In the genomic region with DNA sequence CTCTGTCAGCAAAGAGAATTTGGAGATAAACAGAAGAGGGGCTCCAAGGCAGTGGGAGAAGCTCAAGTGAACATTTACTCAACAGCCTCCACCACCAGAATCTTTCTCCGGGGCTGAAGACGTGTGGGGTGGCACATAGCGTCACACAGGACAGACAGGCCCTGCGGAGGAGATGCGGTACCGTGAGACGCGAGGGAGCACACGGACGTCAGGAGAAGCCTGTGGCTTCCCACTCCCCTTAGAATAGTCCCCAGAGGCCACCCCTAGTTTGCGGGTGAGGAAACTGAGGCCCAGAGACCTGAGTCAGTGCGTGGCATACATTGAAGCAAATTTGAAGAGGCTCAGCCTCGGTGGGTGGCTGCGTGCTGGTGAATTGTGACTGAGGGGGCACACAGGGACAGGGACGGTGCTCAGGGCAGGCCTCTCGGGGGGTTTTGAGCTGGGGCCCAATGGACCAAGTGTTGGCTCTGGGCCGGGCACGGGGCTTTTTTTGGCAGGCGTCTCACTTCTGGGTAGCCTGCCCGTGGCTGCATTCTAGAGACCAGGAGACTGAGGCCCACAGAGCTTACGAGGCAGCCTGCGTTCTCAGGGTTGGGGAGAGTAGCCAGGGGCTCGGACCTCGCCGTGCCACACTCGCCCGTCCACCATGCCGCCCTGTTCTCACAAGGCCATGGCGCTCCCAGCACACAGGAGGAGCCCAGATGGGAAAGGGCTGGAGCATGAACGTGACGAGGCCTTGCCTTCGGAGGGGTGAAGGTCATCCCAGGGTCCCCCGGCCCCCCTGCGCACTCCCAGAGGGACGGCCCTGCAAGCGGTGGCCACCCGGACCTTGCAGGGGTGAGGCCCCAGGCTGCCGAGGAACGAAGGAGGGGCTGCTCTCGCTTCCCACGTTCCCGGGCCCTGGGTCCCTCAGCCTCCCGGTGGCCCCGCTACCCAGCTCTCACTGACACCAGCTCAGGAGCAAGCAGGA, we compare ENCODE assay signal across 21 cellular contexts.
A peak's percentile ranks its signal among the peaks of the same experiment; 100 is the strongest.
DNase-seq lines count a peak whose midpoint lies in the region; ATAC-seq, FAIRE-seq and TF ChIP-seq lines count a peak whose summit lies in the region.
"Had no signal": no experiment of that assay in that cellular context is flagged by ENCODE, and none has a peak within 500 bp of the region (broad histone marks: within the 10 kb centered on the region; RNA-seq: fewer than 3 reads in every experiment).

No MANE protein-coding gene starts in this region.

- 88% methylated on average over 41 of the region's 44 CpGs; no CpG with 5 or more reads in 1 of the 2 experiments for WGBS in H1 (ENCODE audit: extremely low coverage in 1 of 2, insufficient coverage in 1 of 2, insufficient read length in 1 of 2, insufficient replicate concordance in 2 of 2, low coverage in 1 of 2, low lambda C conversion rate in 2 of 2, missing lambda C conversion rate in 1 of 2), 2 experiments
- WGBS in mammary epithelial cell (ENCODE audit: low coverage, missing lambda C conversion rate) = 88% methylated on average over 28 of the region's 44 CpGs

- no peak overlapping the region for H2BK20ac ChIP-seq in H1 (ENCODE audit: low read length)

- no peak overlapping the region for H3K9ac ChIP-seq in H1 (replicated peaks in 1 of 4; ENCODE audit: extremely low read depth in 1 of 4, low read depth in 3 of 4, low read length in 3 of 4)
- H3K9ac ChIP-seq in stomach smooth muscle (ENCODE audit: low read length in 2 of 2) = no peak overlapping the region
- H3K9ac ChIP-seq in mammary epithelial cell (ENCODE audit: insufficient read depth, low read length) = no peak overlapping the region

- no peak for TF ChIP-seq EP300 in H1 (IDR thresholded peaks at IDR 0.05; ENCODE audit: borderline replicate concordance in 1 of 2, low read depth in 2 of 2, low read length in 2 of 2)

- no peak overlapping the region for H2AK5ac ChIP-seq in H1 (ENCODE audit: low read depth, low read length)

- POLR2A ChIA-PET in H1 (lab: Charles Lee; ENCODE audit: partially characterized antibody) = interaction anchor here (0.5 to 3.1 kb wide), 8 partner anchors 11 to 1248 kb away, joined by 3 to 11 read pairs (median 3); no protein-coding TSS in a partner anchor

- H3K27ac Mint-ChIP-seq in mesothelial cell of epicardium = peak overlapping the region; percentile 72
- H3K27ac Mint-ChIP-seq: activated CD8-positive, alpha-beta T cell treated with anti-CD3 and anti-CD28 coated beads for 36 hours; activated naive CD8-positive, alpha-beta T cell treated with anti-CD3 and anti-CD28 coated beads, Interleukin-2, amount 50 U/mL, for 24 hours; activated T-helper 1 cell treated with anti-CD3 and anti-CD28 coated beads, Interleukin-12 subunit alpha, Interleukin-12 subunit beta, Interleukin-2, Interleukin-4 antibody, amounts not matched to agents 30 ng/mL and 10 ng/mL and 1 ng/mL, durations not matched to agents 14 hours and 24 hours and 36 hours; stimulated activated naive CD8-positive, alpha-beta T cell treated with anti-CD3 and anti-CD28 coated beads, Interleukin-15, Interleukin-2, amounts not matched to agents 100 ng/mL and 50 ng/mL, for 24 hours; T-helper 17 cell had no signal

- H3K79me2 ChIP-seq in H1 (ENCODE audit: control insufficient read depth in 1 of 2, insufficient read depth in 2 of 2, low read length in 2 of 2) (no peaks in the 10 kb centered on the region), mammary epithelial cell (ENCODE audit: insufficient read depth, low read length) (no peaks in the 10 kb centered on the region)

- TF ChIP-seq CTCF in RWPE2 (IDR thresholded peaks at IDR 0.05; ENCODE audit: poor library complexity, severe bottlenecking) (no peak), H1 (IDR thresholded peaks at IDR 0.05; ENCODE audit: control extremely low read depth in 1 of 3, insufficient read depth in 1 of 3, low read depth in 1 of 3, low read length in 3 of 3) (no peak), mesothelial cell of epicardium (IDR thresholded peaks at IDR 0.05; ENCODE audit: unreplicated experiment) (no peak), mammary epithelial cell (conservative IDR thresholded peaks at IDR 0.05 in 1 of 2, IDR thresholded peaks at IDR 0.05 in 1 of 2; ENCODE audit: extremely low read depth in 1 of 2, insufficient read depth in 1 of 2, low read depth in 1 of 2, low read length in 2 of 2) (no peak)

- no peak for TF ChIP-seq RAD21 in H1 (IDR thresholded peaks at IDR 0.05 in 1 of 2, conservative IDR thresholded peaks at IDR 0.05 in 1 of 2; ENCODE audit: low read depth in 2 of 2, low read length in 2 of 2)

- H3K9me3 ChIP-seq in RWPE2 (ENCODE audit: severe bottlenecking) = no peaks in the 10 kb centered on the region
- H3K9me3 ChIP-seq in H1 (ENCODE audit: insufficient read depth in 2 of 2, low read depth in 1 of 2, low read length in 1 of 2) = no peaks in the 10 kb centered on the region
- H3K9me3 ChIP-seq in stomach smooth muscle (ENCODE audit: control insufficient read depth in 2 of 2, low read length in 2 of 2) = no peaks in the 10 kb centered on the region
- H3K9me3 ChIP-seq in mammary epithelial cell (replicated peaks; ENCODE audit: insufficient read depth, low read length) = no peaks in the 10 kb centered on the region
- H3K9me3 ChIP-seq: Caco-2 had no signal

- in situ Hi-C loops in mammary epithelial cell (cut with MboI; ENCODE audit: low sequenced_read_pairs in 2 of 2) = no loop called here

- H2BK120ac ChIP-seq in H1 (replicated peaks; ENCODE audit: low read depth, low read length) = no peak overlapping the region

- H3K4me2 ChIP-seq in H1 (ENCODE audit: insufficient read depth in 1 of 2, low read depth in 2 of 2, low read length in 2 of 2) (no peak overlapping the region), mammary epithelial cell (ENCODE audit: insufficient read depth, low read depth, low read length) (no peak overlapping the region)

- H4K20me1 ChIP-seq in H1 (replicated peaks in 1 of 2; ENCODE audit: control insufficient read depth in 1 of 2, insufficient read depth in 2 of 2, low read length in 2 of 2) = peaks cover 0 to 2% of the 10 kb centered on the region in 2 experiments
- no peaks in the 10 kb centered on the region for H4K20me1 ChIP-seq in mammary epithelial cell (ENCODE audit: insufficient read depth, low read length)

- peaks cover 27% of the 10 kb centered on the region; the same call in 1 of the 2 replicates for H3K23me2 ChIP-seq in H1 (ENCODE audit: low read depth, low read length)

- ATAC-seq in RWPE2 (ENCODE audit: low read depth) = no peak
- no peak for ATAC-seq in GM18909 (IDR thresholded peaks at IDR 0.05; ENCODE audit: poor library complexity, unreplicated experiment)
- no peak for ATAC-seq in HG03520 (IDR thresholded peaks at IDR 0.05; ENCODE audit: unreplicated experiment)
- ATAC-seq: activated CD8-positive, alpha-beta T cell treated with anti-CD3 and anti-CD28 coated beads for 36 hours; activated naive CD8-positive, alpha-beta T cell treated with anti-CD3 and anti-CD28 coated beads, Interleukin-2, amount 50 U/mL, for 24 hours; T-helper 17 cell had no signal

- no peaks in the 10 kb centered on the region for H3K27me3 Mint-ChIP-seq in mesothelial cell of epicardium (ENCODE audit: low read depth)
- H3K27me3 Mint-ChIP-seq: activated CD8-positive, alpha-beta T cell treated with anti-CD3 and anti-CD28 coated beads for 36 hours; stimulated activated naive CD8-positive, alpha-beta T cell treated with anti-CD3 and anti-CD28 coated beads, Interleukin-15, Interleukin-2, amounts not matched to agents 100 ng/mL and 50 ng/mL, for 24 hours; T-helper 17 cell had no signal

- H3K4me1 Mint-ChIP-seq in mesothelial cell of epicardium = peaks cover 47% of the 10 kb centered on the region
- H3K4me1 Mint-ChIP-seq: activated naive CD8-positive, alpha-beta T cell treated with anti-CD3 and anti-CD28 coated beads, Interleukin-2, amount 50 U/mL, for 24 hours had no signal

- H3K18ac ChIP-seq in H1 (ENCODE audit: extremely low read depth, low read length) = 0 out of 2 replicates have a peak overlapping the region, but pooled peaks have one; percentile 20

- H2AFZ ChIP-seq in H1 (ENCODE audit: low read length) (no peak overlapping the region), mammary epithelial cell (ENCODE audit: low read depth, low read length) (no peak overlapping the region)

- BruUV-seq in mammary epithelial cell (replicated peaks; lab: Mats Ljungman, UMichigan) = no TSS peak

- H3K27me3 ChIP-seq in RWPE2 (ENCODE audit: insufficient read depth, poor library complexity, severe bottlenecking) = no peaks in the 10 kb centered on the region
- peaks cover 0 to 3% (median 0%) of the 10 kb centered on the region in 4 experiments; a peak in 1 of 7 replicates for H3K27me3 ChIP-seq in H1 (replicated peaks in 1 of 4; ENCODE audit: control insufficient read depth in 3 of 4, extremely low read depth in 1 of 4, insufficient read depth in 3 of 4, low read length in 3 of 4)
- H3K27me3 ChIP-seq in stomach smooth muscle (ENCODE audit: control insufficient read depth in 1 of 2, insufficient read depth in 2 of 2, low read length in 2 of 2) = no peaks in the 10 kb centered on the region
- no peaks in the 10 kb centered on the region for H3K27me3 ChIP-seq in mammary epithelial cell (ENCODE audit: insufficient read depth, low read length)

- no peak overlapping the region for H3K4me3 Mint-ChIP-seq in mesothelial cell of epicardium
- H3K4me3 Mint-ChIP-seq: activated CD8-positive, alpha-beta T cell treated with anti-CD3 and anti-CD28 coated beads for 36 hours; activated naive CD8-positive, alpha-beta T cell treated with anti-CD3 and anti-CD28 coated beads, Interleukin-2, amount 50 U/mL, for 24 hours; activated T-helper 1 cell treated with anti-CD3 and anti-CD28 coated beads, Interleukin-12 subunit alpha, Interleukin-12 subunit beta, Interleukin-2, Interleukin-4 antibody, amounts not matched to agents 30 ng/mL and 10 ng/mL and 1 ng/mL, durations not matched to agents 14 hours and 24 hours and 36 hours; stimulated activated naive CD8-positive, alpha-beta T cell treated with anti-CD3 and anti-CD28 coated beads, Interleukin-15, Interleukin-2, amounts not matched to agents 100 ng/mL and 50 ng/mL, for 24 hours; T-helper 17 cell had no signal

- H2BK12ac ChIP-seq in H1 (ENCODE audit: low read depth, low read length) = peak overlapping the region; percentile 20; the same call in 1 of the 2 replicates

- H4K8ac ChIP-seq in H1 (ENCODE audit: extremely low read depth, insufficient read depth, low read length) = no peak overlapping the region

- no peak overlapping the region for H3K4ac ChIP-seq in H1 (replicated peaks; ENCODE audit: insufficient read length, low read depth, low read length)

- CTCF ChIA-PET in H1 (lab: Charles Lee; ENCODE audit: partially characterized antibody) = interaction anchor here (0.9 to 1.3 kb wide), 4 partner anchors 18 to 268 kb away, joined by 3 read pairs; no protein-coding TSS in a partner anchor
- CTCF ChIA-PET in mammary epithelial cell (lab: Charles Lee; ENCODE audit: low non-redundant PET) = no interaction called here

- H3K4me1 ChIP-seq in RWPE2 (ENCODE audit: insufficient read depth, poor library complexity, severe bottlenecking) = no peaks in the 10 kb centered on the region
- H3K4me1 ChIP-seq in H1 (replicated peaks in 1 of 4; ENCODE audit: control insufficient read depth in 3 of 4, insufficient read depth in 4 of 4, low read length in 3 of 4) = peaks cover 5 to 42% (median 16%) of the 10 kb centered on the region in 4 experiments
- H3K4me1 ChIP-seq in stomach smooth muscle (ENCODE audit: control insufficient read depth, insufficient read depth, low read length) = peaks cover 31% of the 10 kb centered on the region
- no peaks in the 10 kb centered on the region for H3K4me1 ChIP-seq in mammary epithelial cell (ENCODE audit: insufficient read depth, low read length)

- no peak for TF ChIP-seq POLR2A in H1 (IDR thresholded peaks at IDR 0.05; ENCODE audit: control extremely low read depth in 1 of 2, low read depth in 2 of 2, low read length in 2 of 2)

- no peaks in the 10 kb centered on the region for H3K79me1 ChIP-seq in H1 (ENCODE audit: low read depth, low read length)

- H2BK15ac ChIP-seq in H1 (ENCODE audit: low read length) = no peak overlapping the region

- no peaks in the 10 kb centered on the region for H3K36me3 Mint-ChIP-seq in mesothelial cell of epicardium

- H3K36me3 ChIP-seq in RWPE2 (ENCODE audit: low read depth) = no peaks in the 10 kb centered on the region
- H3K36me3 ChIP-seq in H1 (ENCODE audit: control insufficient read depth in 2 of 4, insufficient read depth in 4 of 4, low read length in 3 of 4) = no peaks in the 10 kb centered on the region
- H3K36me3 ChIP-seq in stomach smooth muscle (ENCODE audit: control insufficient read depth in 2 of 2, insufficient read depth in 2 of 2, low read length in 2 of 2) = no peaks in the 10 kb centered on the region
- no peaks in the 10 kb centered on the region for H3K36me3 ChIP-seq in mammary epithelial cell (ENCODE audit: insufficient read depth, low read length)

- no peaks in the 10 kb centered on the region for H3K9me3 Mint-ChIP-seq in mesothelial cell of epicardium
- H3K9me3 Mint-ChIP-seq: activated CD8-positive, alpha-beta T cell treated with anti-CD3 and anti-CD28 coated beads for 36 hours; activated naive CD8-positive, alpha-beta T cell treated with anti-CD3 and anti-CD28 coated beads, Interleukin-2, amount 50 U/mL, for 24 hours; activated T-helper 1 cell treated with anti-CD3 and anti-CD28 coated beads, Interleukin-12 subunit alpha, Interleukin-12 subunit beta, Interleukin-2, Interleukin-4 antibody, amounts not matched to agents 30 ng/mL and 10 ng/mL and 1 ng/mL, durations not matched to agents 14 hours and 24 hours and 36 hours; stimulated activated naive CD8-positive, alpha-beta T cell treated with anti-CD3 and anti-CD28 coated beads, Interleukin-15, Interleukin-2, amounts not matched to agents 100 ng/mL and 50 ng/mL, for 24 hours had no signal

- no peak overlapping the region for H3K4me3 ChIP-seq in RWPE2 (ENCODE audit: severe bottlenecking)
- H3K4me3 ChIP-seq in H1 (ENCODE audit: extremely low read depth in 1 of 4, insufficient read depth in 2 of 4, low read depth in 3 of 4, low read length in 4 of 4) = no peak overlapping the region
- H3K4me3 ChIP-seq in stomach smooth muscle (ENCODE audit: low read length in 2 of 2) = no peak overlapping the region
- H3K4me3 ChIP-seq in mammary epithelial cell (replicated peaks in 1 of 3; ENCODE audit: insufficient read depth in 1 of 3, low read depth in 2 of 3, low read length in 3 of 3) = no peak overlapping the region

- no peak overlapping the region for H4K5ac ChIP-seq in H1 (ENCODE audit: insufficient read length, low read depth, low read length)

- DNase-seq in RWPE2 (ENCODE audit: low spot score) (peak; percentile 48), H1 (ENCODE audit: low read depth in 1 of 2, low spot score in 2 of 2) (no peak), mesothelial cell of epicardium (ENCODE audit: low spot score in 2 of 2, unreplicated experiment in 2 of 2) (no peak), mammary epithelial cell (no peak)
- DNase-seq: activated CD8-positive, alpha-beta T cell treated with anti-CD3 and anti-CD28 coated beads for 36 hours; activated naive CD8-positive, alpha-beta T cell treated with anti-CD3 and anti-CD28 coated beads, Interleukin-2, amount 50 U/mL, for 24 hours; Caco-2; caudate nucleus; effector CD4-positive, alpha-beta T cell; HCEC 1CT; KBM-7; NCI-H1092; NCI-H526 treated with DMSO at 0.1 percent for 48 hours; retina; SHP77 treated with DMSO at 0.1 percent for 48 hours; T-helper 17 cell had no signal

- no peak overlapping the region for H3K14ac ChIP-seq in H1 (ENCODE audit: insufficient read length)

- H4K91ac ChIP-seq in H1 (replicated peaks; ENCODE audit: insufficient read length, low read length) = no peak overlapping the region

- H3K56ac ChIP-seq in H1 (replicated peaks; ENCODE audit: insufficient read length, low read depth, low read length) = no peak overlapping the region

- intact Hi-C loops in mammary epithelial cell (cut with micrococcal nuclease) = no loop called here

- H3K27ac ChIP-seq in RWPE2 (ENCODE audit: poor library complexity, severe bottlenecking) (no peak overlapping the region), H1 (ENCODE audit: low read depth, low read length) (no peak overlapping the region), stomach smooth muscle (ENCODE audit: low read length) (peak overlapping the region; percentile 37), mammary epithelial cell (ENCODE audit: insufficient read depth, low read depth, low read length) (no peak overlapping the region)

- H3K23ac ChIP-seq in H1 (ENCODE audit: insufficient read length) = no peak overlapping the region

- no peak overlapping the region; the same call in 1 of the 2 replicates for H2BK5ac ChIP-seq in H1 (ENCODE audit: low read depth, low read length)

- dilution Hi-C loops in mammary epithelial cell (cut with HindIII; ENCODE audit: low sequenced_read_pairs) = loop anchor here (5.0 kb wide), 1 partner anchor 68 kb away; no protein-coding TSS in a partner anchor

- no peak for FAIRE-seq in H1 (lab: Jason Lieb, UNC)
